1 cellular context compared by ENCODE assay signal in genomic region chr10:110005716-110006115, GRCh38.
TF ChIP-seq lines count a peak whose summit lies in the region.

No MANE protein-coding gene starts in this region.

TF ChIP-seq in H1, 55 proteins besides CTCF, POLR2A, EP300 and RAD21 (continued from another document):
- TF ChIP-seq, protein P1, sequence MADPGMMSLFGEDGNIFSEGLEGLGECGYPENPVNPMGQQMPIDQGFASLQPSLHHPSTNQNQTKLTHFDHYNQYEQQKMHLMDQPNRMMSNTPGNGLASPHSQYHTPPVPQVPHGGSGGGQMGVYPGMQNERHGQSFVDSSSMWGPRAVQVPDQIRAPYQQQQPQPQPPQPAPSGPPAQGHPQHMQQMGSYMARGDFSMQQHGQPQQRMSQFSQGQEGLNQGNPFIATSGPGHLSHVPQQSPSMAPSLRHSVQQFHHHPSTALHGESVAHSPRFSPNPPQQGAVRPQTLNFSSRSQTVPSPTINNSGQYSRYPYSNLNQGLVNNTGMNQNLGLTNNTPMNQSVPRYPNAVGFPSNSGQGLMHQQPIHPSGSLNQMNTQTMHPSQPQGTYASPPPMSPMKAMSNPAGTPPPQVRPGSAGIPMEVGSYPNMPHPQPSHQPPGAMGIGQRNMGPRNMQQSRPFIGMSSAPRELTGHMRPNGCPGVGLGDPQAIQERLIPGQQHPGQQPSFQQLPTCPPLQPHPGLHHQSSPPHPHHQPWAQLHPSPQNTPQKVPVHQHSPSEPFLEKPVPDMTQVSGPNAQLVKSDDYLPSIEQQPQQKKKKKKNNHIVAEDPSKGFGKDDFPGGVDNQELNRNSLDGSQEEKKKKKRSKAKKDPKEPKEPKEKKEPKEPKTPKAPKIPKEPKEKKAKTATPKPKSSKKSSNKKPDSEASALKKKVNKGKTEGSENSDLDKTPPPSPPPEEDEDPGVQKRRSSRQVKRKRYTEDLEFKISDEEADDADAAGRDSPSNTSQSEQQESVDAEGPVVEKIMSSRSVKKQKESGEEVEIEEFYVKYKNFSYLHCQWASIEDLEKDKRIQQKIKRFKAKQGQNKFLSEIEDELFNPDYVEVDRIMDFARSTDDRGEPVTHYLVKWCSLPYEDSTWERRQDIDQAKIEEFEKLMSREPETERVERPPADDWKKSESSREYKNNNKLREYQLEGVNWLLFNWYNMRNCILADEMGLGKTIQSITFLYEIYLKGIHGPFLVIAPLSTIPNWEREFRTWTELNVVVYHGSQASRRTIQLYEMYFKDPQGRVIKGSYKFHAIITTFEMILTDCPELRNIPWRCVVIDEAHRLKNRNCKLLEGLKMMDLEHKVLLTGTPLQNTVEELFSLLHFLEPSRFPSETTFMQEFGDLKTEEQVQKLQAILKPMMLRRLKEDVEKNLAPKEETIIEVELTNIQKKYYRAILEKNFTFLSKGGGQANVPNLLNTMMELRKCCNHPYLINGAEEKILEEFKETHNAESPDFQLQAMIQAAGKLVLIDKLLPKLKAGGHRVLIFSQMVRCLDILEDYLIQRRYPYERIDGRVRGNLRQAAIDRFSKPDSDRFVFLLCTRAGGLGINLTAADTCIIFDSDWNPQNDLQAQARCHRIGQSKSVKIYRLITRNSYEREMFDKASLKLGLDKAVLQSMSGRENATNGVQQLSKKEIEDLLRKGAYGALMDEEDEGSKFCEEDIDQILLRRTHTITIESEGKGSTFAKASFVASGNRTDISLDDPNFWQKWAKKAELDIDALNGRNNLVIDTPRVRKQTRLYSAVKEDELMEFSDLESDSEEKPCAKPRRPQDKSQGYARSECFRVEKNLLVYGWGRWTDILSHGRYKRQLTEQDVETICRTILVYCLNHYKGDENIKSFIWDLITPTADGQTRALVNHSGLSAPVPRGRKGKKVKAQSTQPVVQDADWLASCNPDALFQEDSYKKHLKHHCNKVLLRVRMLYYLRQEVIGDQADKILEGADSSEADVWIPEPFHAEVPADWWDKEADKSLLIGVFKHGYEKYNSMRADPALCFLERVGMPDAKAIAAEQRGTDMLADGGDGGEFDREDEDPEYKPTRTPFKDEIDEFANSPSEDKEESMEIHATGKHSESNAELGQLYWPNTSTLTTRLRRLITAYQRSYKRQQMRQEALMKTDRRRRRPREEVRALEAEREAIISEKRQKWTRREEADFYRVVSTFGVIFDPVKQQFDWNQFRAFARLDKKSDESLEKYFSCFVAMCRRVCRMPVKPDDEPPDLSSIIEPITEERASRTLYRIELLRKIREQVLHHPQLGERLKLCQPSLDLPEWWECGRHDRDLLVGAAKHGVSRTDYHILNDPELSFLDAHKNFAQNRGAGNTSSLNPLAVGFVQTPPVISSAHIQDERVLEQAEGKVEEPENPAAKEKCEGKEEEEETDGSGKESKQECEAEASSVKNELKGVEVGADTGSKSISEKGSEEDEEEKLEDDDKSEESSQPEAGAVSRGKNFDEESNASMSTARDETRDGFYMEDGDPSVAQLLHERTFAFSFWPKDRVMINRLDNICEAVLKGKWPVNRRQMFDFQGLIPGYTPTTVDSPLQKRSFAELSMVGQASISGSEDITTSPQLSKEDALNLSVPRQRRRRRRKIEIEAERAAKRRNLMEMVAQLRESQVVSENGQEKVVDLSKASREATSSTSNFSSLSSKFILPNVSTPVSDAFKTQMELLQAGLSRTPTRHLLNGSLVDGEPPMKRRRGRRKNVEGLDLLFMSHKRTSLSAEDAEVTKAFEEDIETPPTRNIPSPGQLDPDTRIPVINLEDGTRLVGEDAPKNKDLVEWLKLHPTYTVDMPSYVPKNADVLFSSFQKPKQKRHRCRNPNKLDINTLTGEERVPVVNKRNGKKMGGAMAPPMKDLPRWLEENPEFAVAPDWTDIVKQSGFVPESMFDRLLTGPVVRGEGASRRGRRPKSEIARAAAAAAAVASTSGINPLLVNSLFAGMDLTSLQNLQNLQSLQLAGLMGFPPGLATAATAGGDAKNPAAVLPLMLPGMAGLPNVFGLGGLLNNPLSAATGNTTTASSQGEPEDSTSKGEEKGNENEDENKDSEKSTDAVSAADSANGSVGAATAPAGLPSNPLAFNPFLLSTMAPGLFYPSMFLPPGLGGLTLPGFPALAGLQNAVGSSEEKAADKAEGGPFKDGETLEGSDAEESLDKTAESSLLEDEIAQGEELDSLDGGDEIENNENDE (IDR thresholded peaks at IDR 0.05; ENCODE audit: insufficient replicate concordance, low read length): no peak
- TF ChIP-seq CEBPB (IDR thresholded peaks at IDR 0.05; ENCODE audit: low read depth, low read length) (peak; percentile 35; the same call in 1 of the 2 replicates), SRF (IDR thresholded peaks at IDR 0.05; ENCODE audit: low read depth, low read length) (no peak), KDM4A (IDR thresholded peaks at IDR 0.05; ENCODE audit: low read depth, low read length, severe bottlenecking) (no peak), HDAC2 (IDR thresholded peaks at IDR 0.05; ENCODE audit: borderline replicate concordance in 1 of 2, low read depth in 2 of 2, low read length in 2 of 2) (no peak)
